ENCODE assay signal across 9 cellular contexts in genomic region chr20:2691663-2692035, GRCh38. TPM values are rescaled to one million over a fixed set of nuclear protein-coding genes. Genes with fewer than 3 reads are reported as not detected.
DNase-seq lines count a peak whose midpoint lies in the region; ATAC-seq, FAIRE-seq and TF ChIP-seq lines count a peak whose summit lies in the region.
"Had no signal": no experiment of that assay in that cellular context is flagged by ENCODE, and none has a peak within 500 bp of the region (broad histone marks: within the 10 kb centered on the region; RNA-seq: fewer than 3 reads in every experiment).

No MANE protein-coding gene starts in this region.

- H3K9ac ChIP-seq in iPS-20b (ENCODE audit: low read depth, low read length) (no peak overlapping the region), kidney (ENCODE audit: low read length in 2 of 2) (peak overlapping the region in 1 of 2 donors; percentile 21)

- no peaks in the 10 kb centered on the region for H3K9me3 Mint-ChIP-seq in HFFc6
- peaks cover 2% of the 10 kb centered on the region for H3K9me3 Mint-ChIP-seq in activated CD8-positive, alpha-beta T cell treated with anti-CD3 and anti-CD28 coated beads for 36 hours
- no peaks in the 10 kb centered on the region for H3K9me3 Mint-ChIP-seq in stimulated activated naive B cell treated with anti-CD40 and anti-IgM and Interleukin-4, amounts not matched to agents 10 μg/mL and 1 μg/mL and 100 μg/mL, for 72 hours

- peaks cover 8% of the 10 kb centered on the region for H3K4me1 ChIP-seq in iPS-20b (ENCODE audit: insufficient read depth, low read length)
- H3K4me1 ChIP-seq in kidney (ENCODE audit: control insufficient read depth in 1 of 2, insufficient read depth in 1 of 2, low read depth in 1 of 2, low read length in 2 of 2), result peaks cover 0 to 4% of the 10 kb centered on the region in 2 donors

- POLR2A ChIA-PET in activated CD8-positive, alpha-beta T cell treated with anti-CD3 and anti-CD28 coated beads for 36 hours (lab: Charles Lee), result interaction anchor here (0.6 to 0.9 kb wide), 2 partner anchors 39 to 493 kb away, joined by 3 to 4 read pairs; partner anchors contain the start of gene NOP56

- no peak overlapping the region for H3K27ac Mint-ChIP-seq in HFFc6
- no peak overlapping the region for H3K27ac Mint-ChIP-seq in activated CD8-positive, alpha-beta T cell treated with anti-CD3 and anti-CD28 coated beads for 36 hours
- H3K27ac Mint-ChIP-seq in stimulated activated naive B cell treated with anti-CD40 and anti-IgM and Interleukin-4, amounts not matched to agents 10 μg/mL and 1 μg/mL and 100 μg/mL, for 72 hours, result peak overlapping the region; percentile 85

- H3K36me3 ChIP-seq in iPS-20b (ENCODE audit: insufficient read depth, low read depth, low read length) (no peaks in the 10 kb centered on the region), kidney (ENCODE audit: control insufficient read depth in 1 of 2, insufficient read depth in 2 of 2, low read length in 2 of 2) (no peaks in the 10 kb centered on the region)

- H3K9me3 ChIP-seq in iPS-20b (ENCODE audit: insufficient read depth, low read depth, low read length) (no peaks in the 10 kb centered on the region), kidney (ENCODE audit: control insufficient read depth in 1 of 2, low read length in 2 of 2) (no peaks in the 10 kb centered on the region)

- H3K4me1 Mint-ChIP-seq in HFFc6 (ENCODE audit: low read depth), result peaks cover 8% of the 10 kb centered on the region
- peaks cover 22% of the 10 kb centered on the region for H3K4me1 Mint-ChIP-seq in activated CD8-positive, alpha-beta T cell treated with anti-CD3 and anti-CD28 coated beads for 36 hours (ENCODE audit: low read depth)
- H3K4me1 Mint-ChIP-seq in stimulated activated naive B cell treated with anti-CD40 and anti-IgM and Interleukin-4, amounts not matched to agents 10 μg/mL and 1 μg/mL and 100 μg/mL, for 72 hours, result peaks cover 11 to 20% of the 10 kb centered on the region in 2 donors

- peak overlapping the region; percentile 90 for H3K4me3 Mint-ChIP-seq in HFFc6
- peak overlapping the region; percentile 79 for H3K4me3 Mint-ChIP-seq in activated CD8-positive, alpha-beta T cell treated with anti-CD3 and anti-CD28 coated beads for 36 hours
- peak overlapping the region; percentile 86 to 88 for H3K4me3 Mint-ChIP-seq in stimulated activated naive B cell treated with anti-CD40 and anti-IgM and Interleukin-4, amounts not matched to agents 10 μg/mL and 1 μg/mL and 100 μg/mL, for 72 hours

- intact Hi-C loops in activated CD8-positive, alpha-beta T cell treated with anti-CD3 and anti-CD28 coated beads for 36 hours (cut with micrococcal nuclease), result no loop called here
- intact Hi-C loops in kidney (cut with DNase I), result no loop called here

- peaks cover 5% of the 10 kb centered on the region for H3K36me3 Mint-ChIP-seq in HFFc6 (ENCODE audit: low read depth)
- no peaks in the 10 kb centered on the region for H3K36me3 Mint-ChIP-seq in activated CD8-positive, alpha-beta T cell treated with anti-CD3 and anti-CD28 coated beads for 36 hours (ENCODE audit: low read depth)
- H3K36me3 Mint-ChIP-seq in stimulated activated naive B cell treated with anti-CD40 and anti-IgM and Interleukin-4, amounts not matched to agents 10 μg/mL and 1 μg/mL and 100 μg/mL, for 72 hours, result peaks cover 3 to 5% of the 10 kb centered on the region in 2 donors

- no peak for ATAC-seq in activated CD8-positive, alpha-beta T cell treated with anti-CD3 and anti-CD28 coated beads for 36 hours
- no peak for ATAC-seq in stimulated activated naive B cell treated with anti-CD40 and anti-IgM and Interleukin-4, amounts not matched to agents 10 μg/mL and 1 μg/mL and 100 μg/mL, for 72 hours (replicated peaks)
- no peak for ATAC-seq in GM21717 (IDR thresholded peaks at IDR 0.05; ENCODE audit: unreplicated experiment)

- H3K27ac ChIP-seq in iPS-20b (ENCODE audit: low read length), result no peak overlapping the region
- peak overlapping the region in 1 of 2 donors; percentile 57 for H3K27ac ChIP-seq in kidney (ENCODE audit: low read depth in 2 of 2, low read length in 2 of 2)

- H3K4me3 ChIP-seq in iPS-20b (ENCODE audit: low read length), result peak overlapping the region; percentile 28; the same call in 1 of the 2 replicates
- H3K4me3 ChIP-seq in kidney (ENCODE audit: low read length in 2 of 2), result peak overlapping the region in 1 of 2 donors; percentile 40

- H3K27me3 Mint-ChIP-seq in HFFc6 (ENCODE audit: insufficient read depth), result peaks cover 44% of the 10 kb centered on the region
- H3K27me3 Mint-ChIP-seq in activated CD8-positive, alpha-beta T cell treated with anti-CD3 and anti-CD28 coated beads for 36 hours, result peaks cover 42% of the 10 kb centered on the region
- peaks cover 66 to 76% of the 10 kb centered on the region in 2 donors for H3K27me3 Mint-ChIP-seq in stimulated activated naive B cell treated with anti-CD40 and anti-IgM and Interleukin-4, amounts not matched to agents 10 μg/mL and 1 μg/mL and 100 μg/mL, for 72 hours

- peaks cover 93% of the 10 kb centered on the region for H3K27me3 ChIP-seq in iPS-20b (ENCODE audit: insufficient read depth, low read length)

- DNase-seq in HFFc6 (no peak), NCI-H774 (lab: John Stamatoyannopoulos, UW) (no peak), kidney (no peak)
- DNase-seq in activated CD8-positive, alpha-beta T cell treated with anti-CD3 and anti-CD28 coated beads for 36 hours, result no peak
- no peak for DNase-seq in stimulated activated naive B cell treated with anti-CD40 and anti-IgM and Interleukin-4, amounts not matched to agents 10 μg/mL and 1 μg/mL and 100 μg/mL, for 72 hours
- DNase-seq: Karpas-422 had no signal

- FAIRE-seq in kidney (lab: Jason Lieb, UNC), result no peak
- FAIRE-seq: RCC 7860 had no signal

- CTCF ChIA-PET in activated CD8-positive, alpha-beta T cell treated with anti-CD3 and anti-CD28 coated beads for 36 hours (lab: Charles Lee), result interaction anchor here (9.7 kb wide), 1 partner anchor 50 kb away, joined by 110 read pairs; no protein-coding TSS in a partner anchor

- TF ChIP-seq CTCF in HFFc6 (IDR thresholded peaks at IDR 0.05), result no peak
- TF ChIP-seq CTCF in activated CD8-positive, alpha-beta T cell treated with anti-CD3 and anti-CD28 coated beads for 36 hours (IDR thresholded peaks at IDR 0.05), result no peak
- TF ChIP-seq CTCF in kidney (IDR thresholded peaks at IDR 0.05; ENCODE audit: borderline replicate concordance, extremely low read depth, insufficient read depth), result no peak

RNA-seq across cellular contexts. Expression of gene EBF4, which starts 0.9 kb away (rescaled TPM):
- under 1 TPM in 3 of 6 experiments, not detected in 3; 0.14 to 0.48 (median 0.46) TPM for total RNA-seq in HFFc6 (2021; fragmentation: NEBNext Ultra II Directional; extraction: Animal tissue kit (Norgen Biotek cat#: 25700))
- total RNA-seq in activated CD8-positive, alpha-beta T cell treated with anti-CD3 and anti-CD28 coated beads for 36 hours, result 1 to 10 TPM; 1.1 to 1.2 TPM
- 10.2 TPM for total RNA-seq in kidney
- 8.8 TPM for polyA plus RNA-seq in kidney (ENCODE audit: insufficient read depth, low read depth, low replicate concordance)

RNA-seq across cellular contexts. Expression of gene IDH3B, which starts 27.6 kb away (rescaled TPM):
- 10 to 100 TPM; 63.1 to 87.8 (median 79.8) TPM for total RNA-seq in HFFc6 (2021; fragmentation: NEBNext Ultra II Directional; extraction: Animal tissue kit (Norgen Biotek cat#: 25700))
- total RNA-seq in activated CD8-positive, alpha-beta T cell treated with anti-CD3 and anti-CD28 coated beads for 36 hours, result 100 to 1,000 TPM; 109 to 114 TPM
- total RNA-seq in kidney, result 77.3 TPM
- polyA plus RNA-seq in kidney (ENCODE audit: insufficient read depth, low read depth, low replicate concordance), result 134 TPM

RNA-seq across cellular contexts. Expression of gene NOP56, which starts 39.2 kb away (rescaled TPM):
- 100 to 1,000 TPM; 151 to 222 (median 165) TPM for total RNA-seq in HFFc6 (2021; fragmentation: NEBNext Ultra II Directional; extraction: Animal tissue kit (Norgen Biotek cat#: 25700))
- total RNA-seq in activated CD8-positive, alpha-beta T cell treated with anti-CD3 and anti-CD28 coated beads for 36 hours, result 100 to 1,000 TPM; 587 to 596 TPM
- 110 TPM for total RNA-seq in kidney
- polyA plus RNA-seq in kidney (ENCODE audit: insufficient read depth, low read depth, low replicate concordance), result 68.8 TPM
